Comparison of ENCODE assay signal across 24 cellular contexts in the genomic region with DNA sequence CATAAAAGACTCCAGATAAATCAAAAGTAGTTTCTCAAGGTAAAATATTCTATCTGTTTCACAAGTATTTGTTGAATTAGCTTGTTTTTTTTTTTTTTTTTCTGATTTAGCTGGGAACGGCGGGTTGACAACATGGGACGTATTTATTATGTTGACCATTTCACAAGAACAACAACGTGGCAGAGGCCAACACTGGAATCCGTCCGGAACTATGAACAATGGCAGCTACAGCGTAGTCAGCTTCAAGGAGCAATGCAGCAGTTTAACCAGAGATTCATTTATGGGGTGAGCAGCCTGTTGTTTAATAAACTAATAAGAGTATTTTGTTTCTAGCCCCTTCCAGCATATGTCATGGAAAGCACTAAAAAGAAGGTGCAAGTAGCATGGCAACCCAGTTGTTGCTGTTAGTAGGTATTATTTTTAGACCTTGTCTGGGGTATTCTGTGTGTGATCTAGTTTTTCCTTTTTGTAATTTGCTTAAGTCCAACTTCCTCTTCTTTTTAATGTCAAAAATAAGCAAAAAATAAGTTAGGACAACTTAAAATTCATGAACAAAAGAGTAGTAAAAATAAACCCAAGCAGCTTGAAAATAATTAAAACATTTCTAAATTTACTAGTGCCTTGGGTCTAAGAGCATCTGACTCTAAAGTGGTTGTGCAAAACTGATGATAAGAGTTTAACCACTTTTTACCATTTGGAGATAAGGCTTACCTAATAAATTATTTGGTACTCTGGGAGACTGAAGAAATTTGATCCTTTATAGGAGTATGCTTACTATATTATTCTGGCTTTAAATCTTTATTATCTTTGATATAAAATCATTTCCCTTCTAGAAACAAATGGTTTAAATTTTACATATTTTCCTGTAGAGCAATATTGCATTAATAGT.
DNase-seq lines count a peak whose midpoint lies in the region; ATAC-seq and TF ChIP-seq lines count a peak whose summit lies in the region.
"Had no signal": no experiment of that assay in that cellular context is flagged by ENCODE, and none has a peak within 500 bp of the region (broad histone marks: within the 10 kb centered on the region; RNA-seq: fewer than 3 reads in every experiment).

No MANE protein-coding gene starts in this region.

- TF ChIP-seq EP300 in ovary (IDR thresholded peaks at IDR 0.05) = no peak

- no peaks in the 10 kb centered on the region for H3K36me3 ChIP-seq in ovary

- no peaks in the 10 kb centered on the region for H3K9me3 Mint-ChIP-seq in activated T-cell treated with anti-CD3 and anti-CD28 coated beads, Interleukin-2, amount 50 U/mL, for 72 hours
- H3K9me3 Mint-ChIP-seq in stimulated activated memory B cell treated with anti-CD40 and anti-IgM and Interleukin-4, amounts not matched to agents 10 μg/mL and 1 μg/mL and 100 μg/mL, for 72 hours = no peaks in the 10 kb centered on the region
- H3K9me3 Mint-ChIP-seq: HFFc6 had no signal

- intact Hi-C loops in ovary (cut with DNase I) = no loop called here

- TF ChIP-seq CTCF in ovary (IDR thresholded peaks at IDR 0.05) = no peak

- no peaks in the 10 kb centered on the region for H3K9me3 ChIP-seq in ovary
- H3K9me3 ChIP-seq: BE2C, Caco-2, lower lobe of right lung, right lobe of liver, upper lobe of right lung had no signal

- no peak for DNase-seq in activated T-cell treated with anti-CD3 and anti-CD28 coated beads, Interleukin-2, amount 50 U/mL, for 72 hours
- DNase-seq in activated T-cell treated with anti-CD3 and anti-CD28 coated beads, Interleukin-2, amount 50 U/mL, for 1 hour = no peak
- no peak for DNase-seq in stimulated activated CD4-positive, alpha-beta T cell treated with anti-CD3 and anti-CD28 coated beads, Interleukin-15, amount 100 ng/mL, for 24 hours
- DNase-seq in NCI-H187 (lab: John Stamatoyannopoulos, UW) (no peak), ovary (no peak)
- DNase-seq: activated CD4-positive, alpha-beta T cell treated with anti-CD3 and anti-CD28 coated beads, Interleukin-2, amount 50 U/mL, for 4 hours; activated gamma-delta T cell treated with Interleukin-2 at 50 U/mL for 16 hours; amniotic stem cell; BE2C; Caco-2; HFFc6; islet precursor cell; lower lobe of right lung; NCI-H1417; NCI-H524; right lobe of liver; RPMI8226; T-helper 2 cell; upper lobe of right lung had no signal

- peaks cover 13% of the 10 kb centered on the region for H3K4me1 Mint-ChIP-seq in activated T-cell treated with anti-CD3 and anti-CD28 coated beads, Interleukin-2, amount 50 U/mL, for 72 hours (ENCODE audit: low read depth)
- H3K4me1 Mint-ChIP-seq in stimulated activated memory B cell treated with anti-CD40 and anti-IgM and Interleukin-4, amounts not matched to agents 10 μg/mL and 1 μg/mL and 100 μg/mL, for 72 hours = peaks cover 25% of the 10 kb centered on the region

- H3K27me3 ChIP-seq in layer of hippocampus (ENCODE audit: control insufficient read depth, insufficient read depth, low read length) (no peaks in the 10 kb centered on the region), ovary (no peaks in the 10 kb centered on the region)
- H3K27me3 ChIP-seq: BE2C, right lobe of liver, upper lobe of right lung had no signal

- H3K27me3 Mint-ChIP-seq in activated T-cell treated with anti-CD3 and anti-CD28 coated beads, Interleukin-2, amount 50 U/mL, for 72 hours (ENCODE audit: low read depth) = no peaks in the 10 kb centered on the region
- H3K27me3 Mint-ChIP-seq in stimulated activated memory B cell treated with anti-CD40 and anti-IgM and Interleukin-4, amounts not matched to agents 10 μg/mL and 1 μg/mL and 100 μg/mL, for 72 hours = no peaks in the 10 kb centered on the region

- 33 to 61% (median 37%) methylated on average over 7 of the region's 7 CpGs for WGBS in ovary, 3 donors

- H3K27ac Mint-ChIP-seq in activated T-cell treated with anti-CD3 and anti-CD28 coated beads, Interleukin-2, amount 50 U/mL, for 72 hours = peak overlapping the region; percentile 19
- peak overlapping the region; percentile 58 for H3K27ac Mint-ChIP-seq in stimulated activated memory B cell treated with anti-CD40 and anti-IgM and Interleukin-4, amounts not matched to agents 10 μg/mL and 1 μg/mL and 100 μg/mL, for 72 hours
- H3K27ac Mint-ChIP-seq: HFFc6 had no signal

- H3K4me3 ChIP-seq in ovary = no peak overlapping the region
- H3K4me3 ChIP-seq: lower lobe of right lung, right lobe of liver, upper lobe of right lung had no signal

- no peaks in the 10 kb centered on the region for H3K4me1 ChIP-seq in ovary (ENCODE audit: insufficient read depth)
- H3K4me1 ChIP-seq: BE2C, lower lobe of right lung, right lobe of liver, upper lobe of right lung had no signal

- H3K27ac ChIP-seq in angular gyrus (ENCODE audit: low read depth, low read length) (peak overlapping the region; percentile 52), layer of hippocampus (ENCODE audit: low read depth, low read length) (peak overlapping the region; percentile 27), ovary (no peak overlapping the region)
- H3K27ac ChIP-seq: epithelial cell of prostate, lower lobe of right lung, right lobe of liver, upper lobe of right lung, VCaP had no signal

- H3K4me3 Mint-ChIP-seq in activated T-cell treated with anti-CD3 and anti-CD28 coated beads, Interleukin-2, amount 50 U/mL, for 72 hours = no peak overlapping the region
- H3K4me3 Mint-ChIP-seq in stimulated activated memory B cell treated with anti-CD40 and anti-IgM and Interleukin-4, amounts not matched to agents 10 μg/mL and 1 μg/mL and 100 μg/mL, for 72 hours = no peak overlapping the region
- H3K4me3 Mint-ChIP-seq: HFFc6 had no signal

- ATAC-seq in activated T-cell treated with anti-CD3 and anti-CD28 coated beads, Interleukin-2, amount 50 U/mL, for 72 hours (replicated peaks in 1 of 2) = no peak
- ATAC-seq in stimulated activated memory B cell treated with anti-CD40 and anti-IgM and Interleukin-4, amounts not matched to agents 10 μg/mL and 1 μg/mL and 100 μg/mL, for 72 hours = no peak
- ATAC-seq: lower lobe of right lung, right lobe of liver, upper lobe of right lung had no signal

- peaks cover 5 to 38% of the 10 kb centered on the region in 2 donors for H3K36me3 Mint-ChIP-seq in activated T-cell treated with anti-CD3 and anti-CD28 coated beads, Interleukin-2, amount 50 U/mL, for 72 hours (ENCODE audit: insufficient read depth in 2 of 2)
- H3K36me3 Mint-ChIP-seq in stimulated activated memory B cell treated with anti-CD40 and anti-IgM and Interleukin-4, amounts not matched to agents 10 μg/mL and 1 μg/mL and 100 μg/mL, for 72 hours = peaks cover 67% of the 10 kb centered on the region

- no peak for TF ChIP-seq POLR2A in ovary (IDR thresholded peaks at IDR 0.05)

Comparison
In these comparisons a context has a peak if more than half of its experiments do, and no peak if none do; other contexts are left out.
1. H3K27ac ChIP-seq: peak in angular gyrus (single experiment) and layer of hippocampus (single experiment); none in ovary (0 of 2).